13 cellular contexts compared by ENCODE assay signal in the genomic region with DNA sequence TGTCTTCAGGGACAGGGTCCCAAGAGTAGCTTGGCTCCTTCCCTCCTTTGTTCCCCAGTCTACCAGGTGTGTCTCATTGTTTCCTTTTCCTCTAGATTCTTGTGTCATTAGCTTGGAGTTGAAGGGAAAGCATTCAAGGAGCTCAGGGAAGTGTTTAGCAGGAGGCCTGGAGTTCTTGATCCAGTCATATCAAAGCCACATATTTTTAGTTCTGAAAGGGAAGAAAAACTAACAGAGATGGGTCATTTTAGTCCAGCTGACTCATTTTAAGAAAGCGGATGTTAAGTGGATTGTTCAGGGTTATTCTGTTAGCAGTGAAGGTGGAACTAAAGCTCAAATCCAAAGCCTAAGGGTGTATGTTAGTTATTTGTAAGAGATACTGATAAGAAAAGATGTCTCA.
DNase-seq lines count a peak whose midpoint lies in the region; ATAC-seq and TF ChIP-seq lines count a peak whose summit lies in the region.
"Had no signal": no experiment of that assay in that cellular context is flagged by ENCODE, and none has a peak within 500 bp of the region (broad histone marks: within the 10 kb centered on the region; RNA-seq: fewer than 3 reads in every experiment).

No MANE protein-coding gene starts in this region.

- no peak overlapping the region for H3K4me3 Mint-ChIP-seq in effector memory CD8-positive, alpha-beta T cell
- H3K4me3 Mint-ChIP-seq: memory B cell had no signal

- H4K20me1 ChIP-seq in DOHH2 (ENCODE audit: control insufficient read depth, insufficient read depth, low read depth, low read length) = no peaks in the 10 kb centered on the region

- peaks cover 9 to 12% of the 10 kb centered on the region in 2 donors for H3K4me1 Mint-ChIP-seq in effector memory CD8-positive, alpha-beta T cell (ENCODE audit: low read depth in 2 of 2)

- H3K9ac ChIP-seq in SK-N-MC (ENCODE audit: insufficient read length) = peak overlapping the region; percentile 63

- H3K4me2 ChIP-seq in DOHH2 (ENCODE audit: low read length) = peak overlapping the region; percentile 80

- H3F3A ChIP-seq in DOHH2 (ENCODE audit: control insufficient read depth, insufficient read depth) = no peaks in the 10 kb centered on the region

- H3K27ac Mint-ChIP-seq in effector memory CD8-positive, alpha-beta T cell = no peak overlapping the region
- H3K27ac Mint-ChIP-seq: memory B cell had no signal

- peaks cover 5% of the 10 kb centered on the region for H3K79me2 ChIP-seq in DOHH2 (ENCODE audit: control insufficient read depth, low read length)

- intact Hi-C loops in posterior cingulate gyrus (cut with DNase I) = no loop called here

- no peaks in the 10 kb centered on the region for H3K9me3 Mint-ChIP-seq in effector memory CD8-positive, alpha-beta T cell
- H3K9me3 Mint-ChIP-seq: IgD-negative memory B cell, memory B cell had no signal

- no peaks in the 10 kb centered on the region for H3K9me2 ChIP-seq in DOHH2 (replicated peaks; ENCODE audit: control insufficient read depth, low read length)

- no peaks in the 10 kb centered on the region for H3K27me3 Mint-ChIP-seq in effector memory CD8-positive, alpha-beta T cell
- H3K27me3 Mint-ChIP-seq: IgD-negative memory B cell, memory B cell had no signal

- H3K4me3 ChIP-seq in DOHH2 (ENCODE audit: low read length) (peak overlapping the region; percentile 65), SK-N-MC (peak overlapping the region; percentile 72), fibroblast of pulmonary artery (replicated peaks; ENCODE audit: low read depth, low read length) (peak overlapping the region; percentile 56)

- H3K9me3 ChIP-seq in DOHH2 (ENCODE audit: control insufficient read depth, insufficient read depth, low read length) = no peaks in the 10 kb centered on the region
- no peaks in the 10 kb centered on the region for H3K9me3 ChIP-seq in SK-N-MC (ENCODE audit: low read depth, low read length)

- H3K4me1 ChIP-seq in DOHH2 (ENCODE audit: control insufficient read depth, low read length) = peaks cover 30% of the 10 kb centered on the region

- no peaks in the 10 kb centered on the region for H3K27me3 ChIP-seq in DOHH2 (ENCODE audit: control insufficient read depth, low read length)

- H3K36me3 ChIP-seq in DOHH2 (ENCODE audit: control insufficient read depth, low read length) (peaks cover 4% of the 10 kb centered on the region; the same call in 1 of the 2 replicates), SK-N-MC (ENCODE audit: insufficient read depth, low read length) (no peaks in the 10 kb centered on the region)

- no peak for ATAC-seq in HG02973 (IDR thresholded peaks at IDR 0.05; ENCODE audit: unreplicated experiment)
- ATAC-seq in effector memory CD8-positive, alpha-beta T cell (replicated peaks) = no peak

- DNase-seq in SK-N-MC (ENCODE audit: low read depth, low spot score) (no peak), fibroblast of pulmonary artery (ENCODE audit: low read depth) (no peak), pons (ENCODE audit: low spot score) (peak; percentile 49), posterior cingulate gyrus (no peak), GM10266 (ENCODE audit: extremely low spot score) (no peak)
- no peak for DNase-seq in effector memory CD8-positive, alpha-beta T cell
- DNase-seq: NCI-H2171 treated with DMSO at 0.1 percent for 48 hours; SIG-M5; stimulated activated CD4-positive, alpha-beta T cell treated with anti-CD3 and anti-CD28 coated beads, Interleukin-2, amount 100 ng/mL, for 24 hours had no signal

- TF ChIP-seq CTCF in DOHH2 (IDR thresholded peaks at IDR 0.05; ENCODE audit: low read depth, low read length, poor library complexity, severe bottlenecking) = no peak
- TF ChIP-seq CTCF in fibroblast of pulmonary artery (IDR thresholded peaks at IDR 0.05; ENCODE audit: low read length, missing control alignments) = no peak
- no peak for TF ChIP-seq CTCF in GM10266 (IDR thresholded peaks at IDR 0.05; ENCODE audit: control insufficient read depth, insufficient read depth, low read depth, missing control alignments)

- H3K36me3 Mint-ChIP-seq in effector memory CD8-positive, alpha-beta T cell (ENCODE audit: insufficient read depth) = peaks cover 13% of the 10 kb centered on the region

- H3K27ac ChIP-seq in DOHH2 (ENCODE audit: low read depth, low read length) (no peak overlapping the region), SK-N-MC (no peak overlapping the region)
